9 cellular contexts compared by ENCODE assay signal in genomic region chr1:1841575-1841991, GRCh38.
DNase-seq lines count a peak whose midpoint lies in the region; ATAC-seq lines count a peak whose summit lies in the region.
"Had no signal": no experiment of that assay in that cellular context is flagged by ENCODE, and none has a peak within 500 bp of the region (broad histone marks: within the 10 kb centered on the region; RNA-seq: fewer than 3 reads in every experiment).

No MANE protein-coding gene starts in this region.

- peaks cover 3% of the 10 kb centered on the region for H3K4me1 ChIP-seq in endocrine pancreas (ENCODE audit: control insufficient read depth, insufficient read depth, low read length)

- DNase-seq in EH (ENCODE audit: low read depth) (peak; percentile 59), MV-4-11 (lab: John Stamatoyannopoulos, UW) (peak; percentile 18), pons (ENCODE audit: low spot score) (peak; percentile 69), islet precursor cell (no peak), NCI-H69 (lab: John Stamatoyannopoulos, UW) (no peak)
- DNase-seq: amniotic stem cell, kidney had no signal

- H3K9ac ChIP-seq in endocrine pancreas (ENCODE audit: control insufficient read depth, insufficient read depth, low read length) = no peak overlapping the region

- no peaks in the 10 kb centered on the region for H3K9me3 ChIP-seq in endocrine pancreas (ENCODE audit: control insufficient read depth, low read length)

- H3K4me3 ChIP-seq in endocrine pancreas (ENCODE audit: control insufficient read depth, insufficient read depth, low read length) = peak overlapping the region; percentile 63

- no peaks in the 10 kb centered on the region for H3K27me3 ChIP-seq in endocrine pancreas (ENCODE audit: control insufficient read depth, insufficient read depth, low read length)

- no peaks in the 10 kb centered on the region for H3K36me3 ChIP-seq in endocrine pancreas (ENCODE audit: control insufficient read depth, insufficient read depth, low read length)

- ATAC-seq in HG03135 (IDR thresholded peaks at IDR 0.05; ENCODE audit: unreplicated experiment) = no peak

Comparison
In these comparisons a context has a peak if more than half of its experiments do, and no peak if none do; other contexts are left out.
1. DNase-seq: peak in EH (single experiment), MV-4-11 (single experiment) and pons (single experiment); none in islet precursor cell (single experiment) and NCI-H69 (single experiment).